27 cellular contexts compared by ENCODE assay signal in the genomic region with DNA sequence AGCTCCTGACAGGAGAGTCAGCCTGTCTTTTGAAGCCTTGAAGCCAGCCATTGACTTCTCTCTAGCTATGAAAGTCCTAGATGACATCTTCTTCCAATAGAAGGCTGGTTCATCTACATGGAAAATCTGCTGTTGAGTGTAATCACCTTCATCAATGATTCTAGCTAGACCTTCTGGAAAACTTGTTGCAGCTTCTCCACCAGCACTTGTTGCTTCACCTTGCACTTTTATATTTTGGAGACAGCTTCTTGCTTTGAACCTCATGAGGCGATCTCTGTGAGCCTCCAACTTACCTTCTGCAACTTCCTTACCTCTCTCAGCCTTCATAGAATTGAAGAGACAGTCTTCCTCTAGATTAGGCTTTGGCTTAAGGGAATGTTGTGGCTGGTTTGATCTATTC.
"Had no signal": no experiment of that assay in that cellular context is flagged by ENCODE, and none has a peak within 500 bp of the region (broad histone marks: within the 10 kb centered on the region; RNA-seq: fewer than 3 reads in every experiment).

No MANE protein-coding gene starts in this region.

- H3K27me3 Mint-ChIP-seq: stimulated activated naive B cell treated with anti-CD40 and anti-IgM and Interleukin-4, amounts not matched to agents 10 μg/mL and 1 μg/mL and 100 μg/mL, for 72 hours; stimulated activated naive CD8-positive, alpha-beta T cell treated with anti-CD3 and anti-CD28 coated beads, Interleukin-15, Interleukin-2, amounts not matched to agents 100 ng/mL and 50 ng/mL, for 24 hours had no signal

- H3K27ac Mint-ChIP-seq: stimulated activated effector memory CD8-positive, alpha-beta T cell treated with anti-CD3 and anti-CD28 coated beads, Interleukin-12 subunit alpha, Interleukin-12 subunit beta, amount 100 ng/mL, for 72 hours; stimulated activated memory B cell treated with anti-CD40 and anti-IgM and Interleukin-4, amounts not matched to agents 10 μg/mL and 1 μg/mL and 100 μg/mL, for 72 hours; stimulated activated naive B cell treated with anti-CD40 and anti-IgM and Interleukin-4, amounts not matched to agents 10 μg/mL and 1 μg/mL and 100 μg/mL, for 72 hours; stimulated activated naive CD8-positive, alpha-beta T cell treated with anti-CD3 and anti-CD28 coated beads, Interleukin-15, Interleukin-2, amounts not matched to agents 100 ng/mL and 50 ng/mL, for 24 hours; type B pancreatic cell had no signal

- H3K36me3 Mint-ChIP-seq: stimulated activated effector memory CD8-positive, alpha-beta T cell treated with anti-CD3 and anti-CD28 coated beads, Interleukin-12 subunit alpha, Interleukin-12 subunit beta, amount 100 ng/mL, for 72 hours; stimulated activated memory B cell treated with anti-CD40 and anti-IgM and Interleukin-4, amounts not matched to agents 10 μg/mL and 1 μg/mL and 100 μg/mL, for 72 hours; stimulated activated naive B cell treated with anti-CD40 and anti-IgM and Interleukin-4, amounts not matched to agents 10 μg/mL and 1 μg/mL and 100 μg/mL, for 72 hours; type B pancreatic cell had no signal

- H3K4me3 ChIP-seq: stomach, suprapubic skin, testis, thoracic aorta, thyroid gland, tibial artery, tibial nerve, transverse colon, upper lobe of left lung, upper lobe of right lung, uterus, vagina had no signal

- H3K9me3 Mint-ChIP-seq: stimulated activated effector memory CD8-positive, alpha-beta T cell treated with anti-CD3 and anti-CD28 coated beads, Interleukin-12 subunit alpha, Interleukin-12 subunit beta, amount 100 ng/mL, for 72 hours; stimulated activated memory B cell treated with anti-CD40 and anti-IgM and Interleukin-4, amounts not matched to agents 10 μg/mL and 1 μg/mL and 100 μg/mL, for 72 hours; stimulated activated naive B cell treated with anti-CD40 and anti-IgM and Interleukin-4, amounts not matched to agents 10 μg/mL and 1 μg/mL and 100 μg/mL, for 72 hours; stimulated activated naive CD8-positive, alpha-beta T cell treated with anti-CD3 and anti-CD28 coated beads, Interleukin-15, Interleukin-2, amounts not matched to agents 100 ng/mL and 50 ng/mL, for 24 hours; type B pancreatic cell had no signal

- ATAC-seq: stimulated activated effector memory CD8-positive, alpha-beta T cell treated with anti-CD3 and anti-CD28 coated beads, Interleukin-12 subunit alpha, Interleukin-12 subunit beta, amount 100 ng/mL, for 72 hours; stimulated activated memory B cell treated with anti-CD40 and anti-IgM and Interleukin-4, amounts not matched to agents 10 μg/mL and 1 μg/mL and 100 μg/mL, for 72 hours; stimulated activated naive B cell treated with anti-CD40 and anti-IgM and Interleukin-4, amounts not matched to agents 10 μg/mL and 1 μg/mL and 100 μg/mL, for 72 hours; upper lobe of right lung had no signal

- H3K27ac ChIP-seq: stomach, suprapubic skin, testis, thoracic aorta, thyroid gland, tibial artery, tibial nerve, transverse colon, upper lobe of left lung, upper lobe of right lung, uterus, vagina had no signal

- H3K4me3 Mint-ChIP-seq: stimulated activated effector memory CD8-positive, alpha-beta T cell treated with anti-CD3 and anti-CD28 coated beads, Interleukin-12 subunit alpha, Interleukin-12 subunit beta, amount 100 ng/mL, for 72 hours; stimulated activated memory B cell treated with anti-CD40 and anti-IgM and Interleukin-4, amounts not matched to agents 10 μg/mL and 1 μg/mL and 100 μg/mL, for 72 hours; stimulated activated naive B cell treated with anti-CD40 and anti-IgM and Interleukin-4, amounts not matched to agents 10 μg/mL and 1 μg/mL and 100 μg/mL, for 72 hours; stimulated activated naive CD8-positive, alpha-beta T cell treated with anti-CD3 and anti-CD28 coated beads, Interleukin-15, Interleukin-2, amounts not matched to agents 100 ng/mL and 50 ng/mL, for 24 hours; type B pancreatic cell had no signal

- H3K4me1 Mint-ChIP-seq: stimulated activated memory B cell treated with anti-CD40 and anti-IgM and Interleukin-4, amounts not matched to agents 10 μg/mL and 1 μg/mL and 100 μg/mL, for 72 hours; stimulated activated naive B cell treated with anti-CD40 and anti-IgM and Interleukin-4, amounts not matched to agents 10 μg/mL and 1 μg/mL and 100 μg/mL, for 72 hours had no signal

- H3K27me3 ChIP-seq: stomach, suprapubic skin, testis, thyroid gland, tibial artery, tibial nerve, transverse colon, upper lobe of left lung, upper lobe of right lung, uterus, vagina had no signal

- H3K36me3 ChIP-seq: stomach, suprapubic skin, thoracic aorta, thyroid gland, tibial artery, transverse colon, upper lobe of left lung, upper lobe of right lung, uterus, vagina had no signal

- H3K4me1 ChIP-seq: stomach, suprapubic skin, testis, thyroid gland, tibial artery, upper lobe of left lung, uterus, vagina had no signal

- H3K9me3 ChIP-seq: stomach, suprapubic skin, testis, thoracic aorta, thyroid gland, tibial artery, tibial nerve, transverse colon, upper lobe of left lung, upper lobe of right lung, uterus, vagina had no signal

- DNase-seq: stimulated activated CD4-positive, alpha-beta T cell treated with anti-CD3 and anti-CD28 coated beads, Interleukin-2, amount 100 ng/mL, for 24 hours; stimulated activated CD4-positive, alpha-beta T cell treated with anti-CD3 and anti-CD28 coated beads, Interleukin-2, amount 100 ng/mL, for 48 hours; stimulated activated CD4-positive, alpha-beta T cell treated with anti-CD3 and anti-CD28 coated beads, Interleukin-4, amount 100 ng/mL, for 1 hour; stimulated activated CD4-positive, alpha-beta T cell treated with anti-CD3 and anti-CD28 coated beads, Interleukin-4, amount 100 ng/mL, for 24 hours; stimulated activated CD4-positive, alpha-beta T cell treated with anti-CD3 and anti-CD28 coated beads, Interleukin-4, amount 100 ng/mL, for 4 hours; stimulated activated CD8-positive, alpha-beta memory T cell treated with anti-CD3 and anti-CD28 coated beads, Interleukin-4, amount 100 ng/mL, for 48 hours; stimulated activated naive B cell treated with anti-CD40 and anti-IgM and Interleukin-4, amounts not matched to agents 10 μg/mL and 1 μg/mL and 100 μg/mL, for 72 hours; stimulated activated naive CD4-positive, alpha-beta T cell; stimulated activated naive CD4-positive, alpha-beta T cell treated with Interleukin-2 at 50 U/mL for 16 hours; stomach; substantia nigra; testis; thyroid gland; tibial artery; transverse colon; trophoblast cell; upper lobe of left lung; upper lobe of right lung; uterus had no signal
